Comparison of ENCODE assay signal across 21 cellular contexts in genomic region chr1:177343445-177343844, GRCh38.
"Had no signal": no experiment of that assay in that cellular context is flagged by ENCODE, and none has a peak within 500 bp of the region (broad histone marks: within the 10 kb centered on the region; RNA-seq: fewer than 3 reads in every experiment).

No MANE protein-coding gene starts in this region.

- H3K4me3 Mint-ChIP-seq: activated CD4-positive, alpha-beta T cell treated with anti-CD3 and anti-CD28 coated beads, Interleukin-2, amount 10 ng/mL, durations not matched to agents 7 days and 5 days; activated naive CD4-positive, alpha-beta T cell treated with anti-CD3 and anti-CD28 coated beads, Interleukin-2, amount 10 ng/mL, durations not matched to agents 7 days and 5 days; immature natural killer cell; naive thymus-derived CD4-positive, alpha-beta T cell; T-cell had no signal

- H3K36me3 ChIP-seq: brain microvascular endothelial cell, colonic mucosa, pancreas, thyroid gland had no signal

- H3K4me3 ChIP-seq: colonic mucosa, pancreas, thyroid gland had no signal

- H3K4me1 ChIP-seq: colonic mucosa, thyroid gland had no signal

- H3K27ac Mint-ChIP-seq: activated CD4-positive, alpha-beta T cell treated with anti-CD3 and anti-CD28 coated beads, Interleukin-2, amount 10 ng/mL, durations not matched to agents 7 days and 5 days; activated naive CD4-positive, alpha-beta T cell treated with anti-CD3 and anti-CD28 coated beads, Interleukin-2, amount 10 ng/mL, durations not matched to agents 7 days and 5 days; immature natural killer cell; naive thymus-derived CD4-positive, alpha-beta T cell; T-cell had no signal

- H3K9me3 ChIP-seq: colonic mucosa, pancreas, thyroid gland had no signal

- H3K27me3 ChIP-seq: brain microvascular endothelial cell, colonic mucosa, pancreas, thyroid gland had no signal

- H3K36me3 Mint-ChIP-seq: activated naive CD4-positive, alpha-beta T cell treated with anti-CD3 and anti-CD28 coated beads, Interleukin-2, amount 10 ng/mL, durations not matched to agents 7 days and 5 days; immature natural killer cell; naive thymus-derived CD4-positive, alpha-beta T cell; T-cell had no signal

- H3K9me3 Mint-ChIP-seq: activated CD4-positive, alpha-beta T cell treated with anti-CD3 and anti-CD28 coated beads, Interleukin-2, amount 10 ng/mL, durations not matched to agents 7 days and 5 days had no signal

- H3K27me3 Mint-ChIP-seq: activated CD4-positive, alpha-beta T cell treated with anti-CD3 and anti-CD28 coated beads, Interleukin-2, amount 10 ng/mL, durations not matched to agents 7 days and 5 days; activated naive CD4-positive, alpha-beta T cell treated with anti-CD3 and anti-CD28 coated beads, Interleukin-2, amount 10 ng/mL, durations not matched to agents 7 days and 5 days; naive thymus-derived CD4-positive, alpha-beta T cell; T-cell had no signal

- DNase-seq: activated CD4-positive, alpha-beta T cell treated with anti-CD3 and anti-CD28 coated beads, Interleukin-2, amount 10 ng/mL, durations not matched to agents 7 days and 5 days; activated CD8-positive, alpha-beta memory T cell treated with anti-CD3 and anti-CD28 coated beads, Interleukin-2, amount 50 U/mL, for 4 hours; activated effector memory CD4-positive, alpha-beta T cell treated with Interleukin-2 at 50 U/mL for 16 hours; activated naive CD4-positive, alpha-beta T cell treated with anti-CD3 and anti-CD28 coated beads, Interleukin-2, amount 10 ng/mL, durations not matched to agents 7 days and 5 days; activated T-cell treated with anti-CD3 and anti-CD28 coated beads, Interleukin-2, amount 50 U/mL, for 48 hours; aorta; brain microvascular endothelial cell; central memory CD4-positive, alpha-beta T cell; colonic mucosa; erythroblast; immature natural killer cell; kidney glomerular epithelial cell; mesendoderm; naive thymus-derived CD4-positive, alpha-beta T cell; pancreas; stimulated activated CD4-positive, alpha-beta T cell treated with anti-CD3 and anti-CD28 coated beads, Interleukin-12 subunit alpha, Interleukin-12 subunit beta, amount 100 ng/mL, for 4 hours; stimulated activated CD4-positive, alpha-beta T cell treated with anti-CD3 and anti-CD28 coated beads, Interleukin-1b, Interleukin-23, amount 100 ng/mL, for 48 hours; stimulated activated CD8-positive, alpha-beta memory T cell treated with anti-CD3 and anti-CD28 coated beads, Interleukin-4, amount 100 ng/mL, for 48 hours; stimulated activated naive CD4-positive, alpha-beta T cell; T-cell; thyroid gland had no signal

- H3K27ac ChIP-seq: brain microvascular endothelial cell, colonic mucosa, pancreas, thyroid gland had no signal

- H3K4me1 Mint-ChIP-seq: activated CD4-positive, alpha-beta T cell treated with anti-CD3 and anti-CD28 coated beads, Interleukin-2, amount 10 ng/mL, durations not matched to agents 7 days and 5 days; activated naive CD4-positive, alpha-beta T cell treated with anti-CD3 and anti-CD28 coated beads, Interleukin-2, amount 10 ng/mL, durations not matched to agents 7 days and 5 days; immature natural killer cell; naive thymus-derived CD4-positive, alpha-beta T cell; T-cell had no signal
